Comparison of ENCODE assay signal across 25 cellular contexts in genomic region chr20:57564180-57564802, GRCh38. TPM values are rescaled to one million over a fixed set of nuclear protein-coding genes. Genes with fewer than 3 reads are reported as not detected.
"Had no signal": no experiment of that assay in that cellular context is flagged by ENCODE, and none has a peak within 500 bp of the region (broad histone marks: within the 10 kb centered on the region; RNA-seq: fewer than 3 reads in every experiment).

No MANE protein-coding gene starts in this region.

- H3K27ac ChIP-seq: adrenal gland, RWPE1 had no signal

- H3K9me3 Mint-ChIP-seq: activated CD8-positive, alpha-beta T cell treated with anti-CD3 and anti-CD28 coated beads for 36 hours; activated naive CD4-positive, alpha-beta T cell treated with anti-CD3 and anti-CD28 coated beads, Interleukin-2, amount 10 ng/mL, durations not matched to agents 7 days and 5 days; activated naive CD8-positive, alpha-beta T cell treated with anti-CD3 and anti-CD28 coated beads for 36 hours; activated T-cell treated with anti-CD3 and anti-CD28 coated beads, Interleukin-2, amount 50 U/mL, for 72 hours; activated T-helper 2 cell treated with anti-CD3 and anti-CD28 coated beads, Interferon-gamma antibody, Interleukin-2, Interleukin-4, amounts not matched to agents 10 μg/mL and 5 μg/mL and 100 μg/mL, durations not matched to agents 14 hours and 24 hours and 36 hours; T-helper 1 cell treated with Interleukin-12 subunit alpha and Interleukin-12 subunit beta and Interleukin-4 antibody, amounts not matched to agents 30 μg/mL and 1 μg/mL, for 36 hours had no signal

- H3K36me3 ChIP-seq: adrenal gland had no signal

- DNase-seq: activated CD4-positive, alpha-beta T cell treated with anti-CD3 and anti-CD28 coated beads for 4 hours; activated CD8-positive, alpha-beta memory T cell treated with anti-CD3 and anti-CD28 coated beads, Interleukin-2, amount 50 U/mL, for 4 hours; activated CD8-positive, alpha-beta T cell treated with anti-CD3 and anti-CD28 coated beads for 36 hours; activated gamma-delta T cell treated with Interleukin-2 at 50 U/mL for 16 hours; activated naive CD4-positive, alpha-beta T cell treated with anti-CD3 and anti-CD28 coated beads, Interleukin-2, amount 10 ng/mL, durations not matched to agents 7 days and 5 days; activated naive CD8-positive, alpha-beta T cell treated with anti-CD3 and anti-CD28 coated beads for 36 hours; activated T-cell treated with anti-CD3 and anti-CD28 coated beads, Interleukin-2, amount 50 U/mL, for 72 hours; adrenal gland; anterior cingulate cortex; Karpas-422; MM.1S; NCI-H1105 treated with DMSO at 0.1 percent for 48 hours; NCI-H1436 treated with DMSO at 0.1 percent for 48 hours; NCI-H187; NCI-H2081; NCI-H510A treated with DMSO at 0.1 percent for 48 hours; NCI-H69; Peyer's patch; SHP77 had no signal

- H3K4me1 Mint-ChIP-seq: activated naive CD4-positive, alpha-beta T cell treated with anti-CD3 and anti-CD28 coated beads, Interleukin-2, amount 10 ng/mL, durations not matched to agents 7 days and 5 days; activated naive CD8-positive, alpha-beta T cell treated with anti-CD3 and anti-CD28 coated beads for 36 hours had no signal

- ATAC-seq: activated CD4-positive, CD25-positive, alpha-beta regulatory T cell treated with anti-CD3 and anti-CD28 coated beads, Interleukin-2, amount 50 U/mL, for 24 hours; activated CD8-positive, alpha-beta T cell treated with anti-CD3 and anti-CD28 coated beads for 36 hours; activated T-cell treated with anti-CD3 and anti-CD28 coated beads, Interleukin-2, amount 50 U/mL, for 72 hours had no signal

- H3K4me3 ChIP-seq: adrenal gland had no signal

- H3K4me3 Mint-ChIP-seq: activated CD8-positive, alpha-beta T cell treated with anti-CD3 and anti-CD28 coated beads for 36 hours; activated naive CD4-positive, alpha-beta T cell treated with anti-CD3 and anti-CD28 coated beads, Interleukin-2, amount 10 ng/mL, durations not matched to agents 7 days and 5 days; activated naive CD8-positive, alpha-beta T cell treated with anti-CD3 and anti-CD28 coated beads for 36 hours; activated T-cell treated with anti-CD3 and anti-CD28 coated beads, Interleukin-2, amount 50 U/mL, for 72 hours; T-helper 1 cell treated with Interleukin-12 subunit alpha and Interleukin-12 subunit beta and Interleukin-4 antibody, amounts not matched to agents 30 μg/mL and 1 μg/mL, for 36 hours had no signal

- H3K36me3 Mint-ChIP-seq: activated naive CD4-positive, alpha-beta T cell treated with anti-CD3 and anti-CD28 coated beads, Interleukin-2, amount 10 ng/mL, durations not matched to agents 7 days and 5 days; activated naive CD8-positive, alpha-beta T cell treated with anti-CD3 and anti-CD28 coated beads for 36 hours had no signal

- H3K27ac Mint-ChIP-seq: activated CD8-positive, alpha-beta T cell treated with anti-CD3 and anti-CD28 coated beads for 36 hours; activated naive CD4-positive, alpha-beta T cell treated with anti-CD3 and anti-CD28 coated beads, Interleukin-2, amount 10 ng/mL, durations not matched to agents 7 days and 5 days; activated naive CD8-positive, alpha-beta T cell treated with anti-CD3 and anti-CD28 coated beads for 36 hours; activated T-cell treated with anti-CD3 and anti-CD28 coated beads, Interleukin-2, amount 50 U/mL, for 72 hours; activated T-helper 2 cell treated with anti-CD3 and anti-CD28 coated beads, Interferon-gamma antibody, Interleukin-2, Interleukin-4, amounts not matched to agents 10 μg/mL and 5 μg/mL and 100 μg/mL, durations not matched to agents 14 hours and 24 hours and 36 hours; T-helper 1 cell treated with Interleukin-12 subunit alpha and Interleukin-12 subunit beta and Interleukin-4 antibody, amounts not matched to agents 30 μg/mL and 1 μg/mL, for 36 hours had no signal

- H3K9me3 ChIP-seq: adrenal gland, Peyer's patch had no signal

- H3K27me3 ChIP-seq: Peyer's patch had no signal

RNA-seq across cellular contexts. Expression of gene PCK1, which starts 3.4 kb away (rescaled TPM):
- total RNA-seq: activated CD8-positive, alpha-beta T cell treated with anti-CD3 and anti-CD28 coated beads for 36 hours; activated naive CD8-positive, alpha-beta T cell treated with anti-CD3 and anti-CD28 coated beads for 36 hours; activated T-cell treated with anti-CD3 and anti-CD28 coated beads, Interleukin-2, amount 50 U/mL, for 72 hours; activated T-helper 2 cell treated with anti-CD3 and anti-CD28 coated beads, Interferon-gamma antibody, Interleukin-2, Interleukin-4, amounts not matched to agents 10 μg/mL and 5 μg/mL and 100 μg/mL, durations not matched to agents 14 hours and 24 hours and 36 hours had no signal

RNA-seq across cellular contexts. Expression of gene CTCFL, which starts 39.4 kb away (rescaled TPM):
- total RNA-seq: activated CD8-positive, alpha-beta T cell treated with anti-CD3 and anti-CD28 coated beads for 36 hours; activated naive CD8-positive, alpha-beta T cell treated with anti-CD3 and anti-CD28 coated beads for 36 hours; activated T-cell treated with anti-CD3 and anti-CD28 coated beads, Interleukin-2, amount 50 U/mL, for 72 hours; activated T-helper 2 cell treated with anti-CD3 and anti-CD28 coated beads, Interferon-gamma antibody, Interleukin-2, Interleukin-4, amounts not matched to agents 10 μg/mL and 5 μg/mL and 100 μg/mL, durations not matched to agents 14 hours and 24 hours and 36 hours; cardiac septum; Peyer's patch had no signal

RNA-seq across cellular contexts. Expression of gene ZBP1, which starts 55.9 kb away (rescaled TPM):
- total RNA-seq: SK-MEL-5 had no signal
